ENCODE assay signal across 15 cellular contexts in genomic region chr6:106165885-106166485, GRCh38.
DNase-seq lines count a peak whose midpoint lies in the region; ATAC-seq and TF ChIP-seq lines count a peak whose summit lies in the region.
"Had no signal": no experiment of that assay in that cellular context is flagged by ENCODE, and none has a peak within 500 bp of the region (broad histone marks: within the 10 kb centered on the region; RNA-seq: fewer than 3 reads in every experiment).

No MANE protein-coding gene starts in this region.

- peak; percentile 12 for DNase-seq in NCI-H2227 treated with DMSO at 0.1 percent for 48 hours (lab: John Stamatoyannopoulos, UW)
- DNase-seq in NCI-H2227 (lab: John Stamatoyannopoulos, UW; ENCODE audit: unreplicated experiment), result no peak
- no peak for DNase-seq in T-helper 17 cell
- DNase-seq in fibroblast of villous mesenchyme (ENCODE audit: low read depth), result peak; percentile 14
- DNase-seq in medulla oblongata (ENCODE audit: extremely low spot score), result no peak
- DNase-seq: activated CD4-positive, alpha-beta T cell treated with anti-CD3 and anti-CD28 coated beads for 1 hour; DMS153; left lung; NCI-H1048; spleen had no signal

- H3K9ac ChIP-seq in HUES48 (ENCODE audit: low read depth, low read length), result no peak overlapping the region

- H3K27ac Mint-ChIP-seq in T-helper 17 cell, result no peak overlapping the region

- peak overlapping the region; percentile 1 for H3K4me3 Mint-ChIP-seq in T-helper 17 cell
- H3K4me3 Mint-ChIP-seq: neural crest cell had no signal

- H3K4me1 ChIP-seq in HUES48 (ENCODE audit: control insufficient read depth, insufficient read depth, low read length), result peaks cover 34% of the 10 kb centered on the region

- H3K27me3 ChIP-seq in HUES48 (ENCODE audit: control insufficient read depth, insufficient read depth, low read length), result no peaks in the 10 kb centered on the region
- H3K27me3 ChIP-seq: left lung, spleen had no signal

- peaks cover 3% of the 10 kb centered on the region for H3K36me3 Mint-ChIP-seq in T-helper 17 cell (ENCODE audit: low read depth)

- no peak for TF ChIP-seq CTCF in fibroblast of villous mesenchyme (IDR thresholded peaks at IDR 0.05; ENCODE audit: insufficient read depth, low read depth, low read length)

- H3K36me3 ChIP-seq in HUES48 (ENCODE audit: control insufficient read depth, insufficient read depth, low read length), result no peaks in the 10 kb centered on the region
- H3K36me3 ChIP-seq: left lung, spleen had no signal

- peaks cover 32% of the 10 kb centered on the region for H3K4me1 Mint-ChIP-seq in T-helper 17 cell

- peak overlapping the region; percentile 70 for H3K27ac ChIP-seq in HUES48 (ENCODE audit: low read depth, low read length)
- H3K27ac ChIP-seq: left lung had no signal

- ATAC-seq in T-helper 17 cell (no peak), GM21360 (IDR thresholded peaks at IDR 0.05; ENCODE audit: unreplicated experiment) (no peak), GM19467 (IDR thresholded peaks at IDR 0.05; ENCODE audit: unreplicated experiment) (no peak)
- ATAC-seq: activated naive CD4-positive, alpha-beta T cell treated with anti-CD3 and anti-CD28 coated beads, Interleukin-2, amount 50 U/mL, for 72 hours; left lung had no signal

- H3K9me3 ChIP-seq in HUES48 (ENCODE audit: control insufficient read depth, insufficient read depth, low read length) (no peaks in the 10 kb centered on the region), T-helper 17 cell (ENCODE audit: control insufficient read depth, low read length, poor library complexity, severe bottlenecking) (no peaks in the 10 kb centered on the region)
- H3K9me3 ChIP-seq: left lung, spleen had no signal

- H3K27me3 Mint-ChIP-seq in T-helper 17 cell, result no peaks in the 10 kb centered on the region

- no peak overlapping the region for H3K4me3 ChIP-seq in HUES48 (ENCODE audit: low read depth, low read length)
- no peak overlapping the region for H3K4me3 ChIP-seq in fibroblast of villous mesenchyme (ENCODE audit: low read depth, low read length)
- H3K4me3 ChIP-seq: left lung, spleen had no signal

Comparison
In these comparisons a context has a peak if more than half of its experiments do, and no peak if none do; other contexts are left out.
1. DNase-seq: peak in NCI-H2227 treated with DMSO at 0.1 percent for 48 hours (single experiment) and fibroblast of villous mesenchyme (single experiment); none in NCI-H2227 (single experiment), T-helper 17 cell (0 of 3) and medulla oblongata (single experiment).